8 cellular contexts compared by ENCODE assay signal in genomic region chr3:195443391-195443989, GRCh38. TPM values are rescaled to one million over a fixed set of nuclear protein-coding genes. Genes with fewer than 3 reads are reported as not detected.
DNase-seq lines count a peak whose midpoint lies in the region; ATAC-seq and TF ChIP-seq lines count a peak whose summit lies in the region.

No MANE protein-coding gene starts in this region.

- H3K9me3 Mint-ChIP-seq in CD14-positive monocyte (no peaks in the 10 kb centered on the region), nephron progenitor cell (no peaks in the 10 kb centered on the region)

- intact Hi-C loops in CD14-positive monocyte (cut with micrococcal nuclease): loop anchor here (5.0 kb wide), 2 partner anchors 99 to 181 kb away; partner anchors contain the start of gene PPP1R2 (in 1 of the 2)

- peak overlapping the region; percentile 46 to 96 (median 90) for H3K27ac Mint-ChIP-seq in CD14-positive monocyte
- H3K27ac Mint-ChIP-seq in nephron progenitor cell: no peak overlapping the region

- H3K4me3 ChIP-seq in LNCaP clone FGC (ENCODE audit: low read depth, low read length): peak overlapping the region; percentile 39

- no peak for DNase-seq in CD14-positive monocyte (ENCODE audit: low spot score)
- no peak for DNase-seq in LNCaP clone FGC (ENCODE audit: low read depth)
- no peak for DNase-seq in nephron progenitor cell
- no peak for DNase-seq in T-helper 9 cell
- no peak for DNase-seq in NCI-H524 treated with DMSO at 0.1 percent for 48 hours (lab: John Stamatoyannopoulos, UW)

- ATAC-seq in HG02840 (IDR thresholded peaks at IDR 0.05; ENCODE audit: low FRiP score, unreplicated experiment) (no peak), HG02759 (IDR thresholded peaks at IDR 0.05; ENCODE audit: unreplicated experiment) (no peak)

- TF ChIP-seq CTCF in CD14-positive monocyte (IDR thresholded peaks at IDR 0.05) (no peak), LNCaP clone FGC (IDR thresholded peaks at IDR 0.05; ENCODE audit: control insufficient read depth, extremely low read depth, insufficient read depth) (no peak), nephron progenitor cell (IDR thresholded peaks at IDR 0.05) (no peak)

- peak overlapping the region; percentile 67 for H3K27ac ChIP-seq in cingulate gyrus (ENCODE audit: low read depth, low read length)

- H3K4me3 Mint-ChIP-seq in CD14-positive monocyte (peak overlapping the region; percentile 71 to 85), nephron progenitor cell (peak overlapping the region; percentile 74)

- H3K27me3 Mint-ChIP-seq in CD14-positive monocyte (ENCODE audit: low read depth in 3 of 3): no peaks in the 10 kb centered on the region
- no peaks in the 10 kb centered on the region for H3K27me3 Mint-ChIP-seq in nephron progenitor cell (ENCODE audit: low read depth, poor library complexity)

- H3K36me3 Mint-ChIP-seq in CD14-positive monocyte: no peaks in the 10 kb centered on the region
- no peaks in the 10 kb centered on the region for H3K36me3 Mint-ChIP-seq in nephron progenitor cell (ENCODE audit: low read depth)

- H3K4me1 Mint-ChIP-seq in CD14-positive monocyte: peaks cover 55% of the 10 kb centered on the region
- H3K4me1 Mint-ChIP-seq in nephron progenitor cell: peaks cover 49% of the 10 kb centered on the region

RNA-seq across cellular contexts. Expression of gene ACAP2, which starts 0.7 kb away (rescaled TPM):
- polyA plus RNA-seq in CD14-positive monocyte: 10 to 100 TPM; 71.6 to 96.5 TPM
